ENCODE assay signal across 12 cellular contexts in the genomic region with DNA sequence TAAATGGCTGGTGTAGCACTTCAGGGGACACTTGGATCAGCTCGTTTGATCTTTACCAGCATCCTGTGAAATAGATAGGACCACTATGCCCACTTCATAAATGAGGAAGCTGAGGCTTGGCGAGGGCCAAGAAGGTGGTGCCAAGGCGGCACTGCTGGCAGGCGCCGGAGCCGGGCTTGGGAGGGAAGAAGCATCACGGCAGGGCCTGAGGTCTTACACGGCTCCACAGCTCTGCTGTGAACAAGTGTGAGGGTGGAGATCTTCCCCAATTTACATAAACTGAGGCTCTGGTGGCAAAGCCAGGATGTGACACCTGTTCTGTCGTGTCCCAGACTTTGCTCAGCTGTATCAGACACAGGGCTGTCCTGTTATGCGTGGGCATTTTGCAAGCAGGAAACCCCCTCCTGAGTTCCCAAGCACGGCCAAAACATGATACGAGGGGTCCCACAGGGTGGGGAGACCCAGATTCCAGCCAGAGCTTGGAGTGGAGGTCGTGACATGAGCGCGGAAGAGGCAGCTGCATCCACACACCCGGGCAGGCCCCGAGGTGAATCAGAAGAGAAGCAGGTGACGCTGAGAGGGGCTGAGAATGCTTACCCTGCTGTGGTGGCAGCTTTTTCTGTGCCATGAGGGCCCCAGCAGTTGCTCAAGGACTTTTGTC.
DNase-seq lines count a peak whose midpoint lies in the region; ATAC-seq, FAIRE-seq and TF ChIP-seq lines count a peak whose summit lies in the region.
"Had no signal": no experiment of that assay in that cellular context is flagged by ENCODE, and none has a peak within 500 bp of the region (broad histone marks: within the 10 kb centered on the region; RNA-seq: fewer than 3 reads in every experiment).

No MANE protein-coding gene starts in this region.

- no peaks in the 10 kb centered on the region for H3K9me2 ChIP-seq in GM23338 (ENCODE audit: insufficient read depth)

- peak; percentile 83 for FAIRE-seq in GM12892 (lab: Jason Lieb, UNC)
- FAIRE-seq: K562 had no signal

- no peaks in the 10 kb centered on the region; the same call in 2 of the 3 replicates for H3K9me3 Mint-ChIP-seq in GM23338
- H3K9me3 Mint-ChIP-seq: activated naive CD8-positive, alpha-beta T cell treated with anti-CD3 and anti-CD28 coated beads, Interleukin-2, amount 50 U/mL, for 24 hours; CD4-positive, alpha-beta T cell had no signal

- peaks cover 3% of the 10 kb centered on the region; the same call in 1 of the 2 replicates for H3K4me1 ChIP-seq in GM23338 (ENCODE audit: insufficient read depth)

- no peaks in the 10 kb centered on the region for H3F3A ChIP-seq in GM23338 (replicated peaks; ENCODE audit: low read depth)

- TF ChIP-seq CTCF in GM23338 (conservative IDR thresholded peaks at IDR 0.05; ENCODE audit: low read depth in 2 of 2): no peak

- H3K36me3 ChIP-seq in GM23338 (ENCODE audit: insufficient read depth): no peaks in the 10 kb centered on the region

- H3K27ac Mint-ChIP-seq in GM23338: no peak overlapping the region
- H3K27ac Mint-ChIP-seq: activated naive CD8-positive, alpha-beta T cell treated with anti-CD3 and anti-CD28 coated beads, Interleukin-2, amount 50 U/mL, for 24 hours; CD4-positive, alpha-beta T cell had no signal

- H3K4me2 ChIP-seq in GM23338: no peak overlapping the region

- H3K4me1 Mint-ChIP-seq in GM23338: peaks cover 24% of the 10 kb centered on the region

- no peak overlapping the region for H3K4me3 ChIP-seq in GM23338
- H3K4me3 ChIP-seq: K562 had no signal

- DNase-seq in GM12892 (ENCODE audit: insufficient read length) (peak; percentile 74), mucosa of gallbladder (ENCODE audit: low spot score) (no peak), NCI-H524 treated with DMSO at 0.1 percent for 48 hours (lab: John Stamatoyannopoulos, UW) (no peak), GM23338 (ENCODE audit: low spot score) (no peak)
- DNase-seq: activated naive CD8-positive, alpha-beta T cell treated with anti-CD3 and anti-CD28 coated beads, Interleukin-2, amount 50 U/mL, for 24 hours; CD4-positive, alpha-beta T cell; right cardiac atrium had no signal

- no peak for TF ChIP-seq POLR2A in GM12892 (IDR thresholded peaks at IDR 0.05; ENCODE audit: low read depth, low read length)

- ATAC-seq in GM19468 (IDR thresholded peaks at IDR 0.05; ENCODE audit: extremely low read depth, unreplicated experiment) (peak; percentile 35), HG03135 (IDR thresholded peaks at IDR 0.05; ENCODE audit: unreplicated experiment) (peak; percentile 42), esophagus mucosa (peak; percentile 8), GM19035 (IDR thresholded peaks at IDR 0.05; ENCODE audit: unreplicated experiment) (no peak), GM23338 (no peak)
- ATAC-seq: activated naive CD8-positive, alpha-beta T cell treated with anti-CD3 and anti-CD28 coated beads, Interleukin-2, amount 50 U/mL, for 24 hours; K562; right cardiac atrium had no signal

- H3K36me3 Mint-ChIP-seq in GM23338 (ENCODE audit: low read depth): no peaks in the 10 kb centered on the region; the same call in 2 of the 3 replicates

- no peak overlapping the region for H3K4me3 Mint-ChIP-seq in GM23338
- H3K4me3 Mint-ChIP-seq: activated naive CD8-positive, alpha-beta T cell treated with anti-CD3 and anti-CD28 coated beads, Interleukin-2, amount 50 U/mL, for 24 hours; CD4-positive, alpha-beta T cell had no signal

- H3K79me2 ChIP-seq in GM23338 (replicated peaks; ENCODE audit: insufficient read depth): no peaks in the 10 kb centered on the region

- peaks cover 15% of the 10 kb centered on the region for H3K27me3 Mint-ChIP-seq in GM23338 (ENCODE audit: insufficient read depth, low read depth, poor library complexity)
- H3K27me3 Mint-ChIP-seq: activated naive CD8-positive, alpha-beta T cell treated with anti-CD3 and anti-CD28 coated beads, Interleukin-2, amount 50 U/mL, for 24 hours; CD4-positive, alpha-beta T cell had no signal

- H3K27ac ChIP-seq in GM23338 (ENCODE audit: low read depth): no peak overlapping the region

- no peaks in the 10 kb centered on the region for H4K20me1 ChIP-seq in GM23338 (replicated peaks; ENCODE audit: insufficient read depth)

- H2AFZ ChIP-seq in GM23338: no peak overlapping the region

- H3K27me3 ChIP-seq in GM23338 (ENCODE audit: insufficient read depth): no peaks in the 10 kb centered on the region

TF ChIP-seq in GM23338, 12 proteins besides CTCF, POLR2A, EP300 and RAD21 (continues in another document):
- TF ChIP-seq POLR2AphosphoS5 (IDR thresholded peaks at IDR 0.05; ENCODE audit: low read depth) (no peak), EZH2phosphoT487 (IDR thresholded peaks at IDR 0.05; ENCODE audit: unreplicated experiment) (no peak)
- TF ChIP-seq, protein P1, sequence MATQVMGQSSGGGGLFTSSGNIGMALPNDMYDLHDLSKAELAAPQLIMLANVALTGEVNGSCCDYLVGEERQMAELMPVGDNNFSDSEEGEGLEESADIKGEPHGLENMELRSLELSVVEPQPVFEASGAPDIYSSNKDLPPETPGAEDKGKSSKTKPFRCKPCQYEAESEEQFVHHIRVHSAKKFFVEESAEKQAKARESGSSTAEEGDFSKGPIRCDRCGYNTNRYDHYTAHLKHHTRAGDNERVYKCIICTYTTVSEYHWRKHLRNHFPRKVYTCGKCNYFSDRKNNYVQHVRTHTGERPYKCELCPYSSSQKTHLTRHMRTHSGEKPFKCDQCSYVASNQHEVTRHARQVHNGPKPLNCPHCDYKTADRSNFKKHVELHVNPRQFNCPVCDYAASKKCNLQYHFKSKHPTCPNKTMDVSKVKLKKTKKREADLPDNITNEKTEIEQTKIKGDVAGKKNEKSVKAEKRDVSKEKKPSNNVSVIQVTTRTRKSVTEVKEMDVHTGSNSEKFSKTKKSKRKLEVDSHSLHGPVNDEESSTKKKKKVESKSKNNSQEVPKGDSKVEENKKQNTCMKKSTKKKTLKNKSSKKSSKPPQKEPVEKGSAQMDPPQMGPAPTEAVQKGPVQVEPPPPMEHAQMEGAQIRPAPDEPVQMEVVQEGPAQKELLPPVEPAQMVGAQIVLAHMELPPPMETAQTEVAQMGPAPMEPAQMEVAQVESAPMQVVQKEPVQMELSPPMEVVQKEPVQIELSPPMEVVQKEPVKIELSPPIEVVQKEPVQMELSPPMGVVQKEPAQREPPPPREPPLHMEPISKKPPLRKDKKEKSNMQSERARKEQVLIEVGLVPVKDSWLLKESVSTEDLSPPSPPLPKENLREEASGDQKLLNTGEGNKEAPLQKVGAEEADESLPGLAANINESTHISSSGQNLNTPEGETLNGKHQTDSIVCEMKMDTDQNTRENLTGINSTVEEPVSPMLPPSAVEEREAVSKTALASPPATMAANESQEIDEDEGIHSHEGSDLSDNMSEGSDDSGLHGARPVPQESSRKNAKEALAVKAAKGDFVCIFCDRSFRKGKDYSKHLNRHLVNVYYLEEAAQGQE (IDR thresholded peaks at IDR 0.05; ENCODE audit: unreplicated experiment): no peak

Comparison
In these comparisons a context has a peak if more than half of its experiments do, and no peak if none do; other contexts are left out.
1. ATAC-seq: peak in GM19468 (single experiment), HG03135 (single experiment) and esophagus mucosa (single experiment); none in GM19035 (single experiment) and GM23338 (single experiment).